Comparison of ENCODE assay signal across 1 cellular context in the genomic region with DNA sequence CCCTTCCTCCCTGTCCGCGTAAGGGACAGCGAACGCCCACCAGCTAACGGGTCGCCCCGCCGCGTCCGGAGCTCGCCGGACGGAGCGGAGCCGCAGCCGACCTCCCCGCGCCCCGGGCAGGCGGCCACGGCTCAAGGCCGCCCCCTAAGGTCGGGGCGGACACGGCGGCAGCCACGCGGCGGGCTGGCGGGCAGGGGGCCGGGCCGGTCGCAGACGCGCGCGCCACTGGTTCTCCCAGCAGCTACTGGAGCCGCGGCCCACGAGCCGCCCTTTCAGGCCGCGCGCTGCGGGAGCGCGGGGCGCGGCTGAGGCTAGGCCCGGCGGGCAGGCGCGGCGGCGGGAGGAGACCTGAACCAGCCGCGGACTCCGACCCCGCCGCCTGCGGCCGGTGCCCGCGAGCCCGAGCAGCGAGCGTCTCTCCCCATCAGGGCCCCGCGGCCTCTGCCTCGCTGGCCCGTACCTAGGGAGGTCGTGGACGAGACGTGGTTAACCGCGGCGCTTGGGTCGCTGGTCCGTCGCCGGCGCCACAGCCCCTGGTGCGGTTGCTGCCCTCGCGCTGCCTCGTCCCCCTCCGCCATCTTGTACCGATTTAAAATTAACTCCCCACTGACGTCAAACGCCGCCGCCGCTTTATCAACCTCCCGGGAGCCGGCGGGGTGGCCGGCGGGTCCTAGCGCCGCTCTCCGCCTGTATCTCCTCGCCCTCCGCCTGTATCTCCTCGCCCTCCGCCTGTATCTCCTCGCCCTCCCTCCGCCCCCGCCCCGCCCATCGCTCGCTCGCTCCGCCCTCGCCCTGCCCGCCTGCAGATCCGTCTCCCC.
TF ChIP-seq lines count a peak whose summit lies in the region.

Gene ATL2 (minus strand): TSS at position 591 of the 818 bp plus-strand sequence. CDS start 13 bp downstream, at position 578.

TF ChIP-seq in HepG2, 621 proteins besides CTCF, POLR2A, EP300 and RAD21 (continued from another document and continues in another):
- TF ChIP-seq ZFP62 (CRISPR knock-in tag; IDR thresholded peaks at IDR 0.05) = 0 out of 2 replicates have a peak, but pooled peaks have one; percentile 81
- TF ChIP-seq ZNF136 (CRISPR knock-in tag; IDR thresholded peaks at IDR 0.05; ENCODE audit: low read depth) = no peak
- TF ChIP-seq GATA4 (IDR thresholded peaks at IDR 0.05; ENCODE audit: borderline replicate concordance, low read depth) = peak; percentile 53; the same call in 1 of the 2 replicates
- no peak; the same call in 1 of the 2 replicates for TF ChIP-seq ZNF34 (CRISPR knock-in tag; IDR thresholded peaks at IDR 0.05; ENCODE audit: borderline replicate concordance)
- TF ChIP-seq ZNF101 (CRISPR knock-in tag; IDR thresholded peaks at IDR 0.05; ENCODE audit: borderline replicate concordance, low read depth) = no peak
- TF ChIP-seq ZFP36L2 (CRISPR knock-in tag; IDR thresholded peaks at IDR 0.05) = no peak
- TF ChIP-seq ZNF12 (CRISPR knock-in tag; IDR thresholded peaks at IDR 0.05) = no peak; the same call in 1 of the 2 replicates
- TF ChIP-seq ZNF232 (CRISPR knock-in tag; IDR thresholded peaks at IDR 0.05; ENCODE audit: borderline replicate concordance) = peak; percentile 67; the same call in 1 of the 2 replicates
- no peak for TF ChIP-seq ZNF598 (CRISPR knock-in tag; IDR thresholded peaks at IDR 0.05; ENCODE audit: borderline replicate concordance)
- TF ChIP-seq PRDM10 (CRISPR knock-in tag; IDR thresholded peaks at IDR 0.05; ENCODE audit: low read depth) = peak; percentile 67; the same call in 1 of the 2 replicates
- no peak; the same call in 1 of the 2 replicates for TF ChIP-seq NR0B2 (CRISPR knock-in tag; IDR thresholded peaks at IDR 0.05)
- TF ChIP-seq, protein P1, sequence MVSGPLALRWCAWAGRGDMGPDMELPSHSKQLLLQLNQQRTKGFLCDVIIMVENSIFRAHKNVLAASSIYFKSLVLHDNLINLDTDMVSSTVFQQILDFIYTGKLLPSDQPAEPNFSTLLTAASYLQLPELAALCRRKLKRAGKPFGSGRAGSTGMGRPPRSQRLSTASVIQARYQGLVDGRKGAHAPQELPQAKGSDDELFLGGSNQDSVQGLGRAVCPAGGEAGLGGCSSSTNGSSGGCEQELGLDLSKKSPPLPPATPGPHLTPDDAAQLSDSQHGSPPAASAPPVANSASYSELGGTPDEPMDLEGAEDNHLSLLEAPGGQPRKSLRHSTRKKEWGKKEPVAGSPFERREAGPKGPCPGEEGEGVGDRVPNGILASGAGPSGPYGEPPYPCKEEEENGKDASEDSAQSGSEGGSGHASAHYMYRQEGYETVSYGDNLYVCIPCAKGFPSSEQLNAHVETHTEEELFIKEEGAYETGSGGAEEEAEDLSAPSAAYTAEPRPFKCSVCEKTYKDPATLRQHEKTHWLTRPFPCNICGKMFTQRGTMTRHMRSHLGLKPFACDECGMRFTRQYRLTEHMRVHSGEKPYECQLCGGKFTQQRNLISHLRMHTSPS (CRISPR knock-in tag; IDR thresholded peaks at IDR 0.05; ENCODE audit: low read depth) = no peak
- no peak for TF ChIP-seq REXO4 (CRISPR knock-in tag; IDR thresholded peaks at IDR 0.05; ENCODE audit: borderline replicate concordance)
- TF ChIP-seq, protein P2, sequence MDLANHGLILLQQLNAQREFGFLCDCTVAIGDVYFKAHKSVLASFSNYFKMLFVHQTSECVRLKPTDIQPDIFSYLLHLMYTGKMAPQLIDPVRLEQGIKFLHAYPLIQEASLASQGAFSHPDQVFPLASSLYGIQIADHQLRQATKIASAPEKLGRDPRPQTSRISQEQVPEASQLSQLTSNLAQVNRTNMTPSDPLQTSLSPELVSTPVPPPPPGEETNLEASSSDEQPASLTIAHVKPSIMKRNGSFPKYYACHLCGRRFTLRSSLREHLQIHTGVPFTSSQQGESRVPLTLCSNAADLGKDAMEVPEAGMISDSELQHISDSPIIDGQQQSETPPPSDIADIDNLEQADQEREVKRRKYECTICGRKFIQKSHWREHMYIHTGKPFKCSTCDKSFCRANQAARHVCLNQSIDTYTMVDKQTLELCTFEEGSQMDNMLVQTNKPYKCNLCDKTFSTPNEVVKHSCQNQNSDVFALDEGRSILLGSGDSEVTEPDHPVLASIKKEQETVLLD (CRISPR knock-in tag; IDR thresholded peaks at IDR 0.05; ENCODE audit: low read depth) = no peak; the same call in 1 of the 2 replicates
- TF ChIP-seq SCMH1 (CRISPR knock-in tag; IDR thresholded peaks at IDR 0.05; ENCODE audit: borderline replicate concordance) = no peak
- no peak for TF ChIP-seq ZNF569 (CRISPR knock-in tag; IDR thresholded peaks at IDR 0.05; ENCODE audit: borderline replicate concordance)
- TF ChIP-seq ZNF670 (CRISPR knock-in tag; IDR thresholded peaks at IDR 0.05; ENCODE audit: borderline replicate concordance) = peak; percentile 66; the same call in 1 of the 2 replicates
- TF ChIP-seq MTERF4 (CRISPR knock-in tag; IDR thresholded peaks at IDR 0.05) = no peak
- no peak for TF ChIP-seq TRIM24 (CRISPR knock-in tag; IDR thresholded peaks at IDR 0.05)
- 0 out of 2 replicates have a peak, but pooled peaks have one; percentile 34 for TF ChIP-seq IRF2 (CRISPR knock-in tag; IDR thresholded peaks at IDR 0.05)
- no peak for TF ChIP-seq SNRNP70 (IDR thresholded peaks at IDR 0.05; ENCODE audit: low read depth, low read length)
- no peak for TF ChIP-seq ZNF678 (CRISPR knock-in tag; IDR thresholded peaks at IDR 0.05)
- TF ChIP-seq PCBP1 (IDR thresholded peaks at IDR 0.05; ENCODE audit: borderline replicate concordance, low read depth, low read length) = peak; percentile 92
- peak; percentile 76 for TF ChIP-seq ARID5B (CRISPR knock-in tag; IDR thresholded peaks at IDR 0.05)
- 0 out of 2 replicates have a peak, but pooled peaks have one; percentile 64 for TF ChIP-seq MYNN (CRISPR knock-in tag; IDR thresholded peaks at IDR 0.05; ENCODE audit: low read depth)
- peak; percentile 74 for TF ChIP-seq CCDC6 (CRISPR knock-in tag; IDR thresholded peaks at IDR 0.05)
- 0 out of 2 replicates have a peak, but pooled peaks have one; percentile 17 for TF ChIP-seq NFYC (CRISPR knock-in tag; IDR thresholded peaks at IDR 0.05)
- TF ChIP-seq KAT8 (CRISPR knock-in tag; IDR thresholded peaks at IDR 0.05) = peak; percentile 90
- peak; percentile 85 for TF ChIP-seq KMT2B (CRISPR knock-in tag; IDR thresholded peaks at IDR 0.05)
- TF ChIP-seq CC2D1A (CRISPR knock-in tag; IDR thresholded peaks at IDR 0.05) = no peak
- no peak for TF ChIP-seq BATF2 (CRISPR knock-in tag; IDR thresholded peaks at IDR 0.05)
- peak; percentile 71; the same call in 1 of the 2 replicates for TF ChIP-seq BRD4 (CRISPR knock-in tag; IDR thresholded peaks at IDR 0.05)
- no peak for TF ChIP-seq NPAS2 (CRISPR knock-in tag; IDR thresholded peaks at IDR 0.05; ENCODE audit: borderline replicate concordance)
- 0 out of 2 replicates have a peak, but pooled peaks have one; percentile 8 for TF ChIP-seq MNT (IDR thresholded peaks at IDR 0.05)
- TF ChIP-seq, protein P3, sequence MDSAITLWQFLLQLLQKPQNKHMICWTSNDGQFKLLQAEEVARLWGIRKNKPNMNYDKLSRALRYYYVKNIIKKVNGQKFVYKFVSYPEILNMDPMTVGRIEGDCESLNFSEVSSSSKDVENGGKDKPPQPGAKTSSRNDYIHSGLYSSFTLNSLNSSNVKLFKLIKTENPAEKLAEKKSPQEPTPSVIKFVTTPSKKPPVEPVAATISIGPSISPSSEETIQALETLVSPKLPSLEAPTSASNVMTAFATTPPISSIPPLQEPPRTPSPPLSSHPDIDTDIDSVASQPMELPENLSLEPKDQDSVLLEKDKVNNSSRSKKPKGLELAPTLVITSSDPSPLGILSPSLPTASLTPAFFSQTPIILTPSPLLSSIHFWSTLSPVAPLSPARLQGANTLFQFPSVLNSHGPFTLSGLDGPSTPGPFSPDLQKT (CRISPR knock-in tag; IDR thresholded peaks at IDR 0.05; ENCODE audit: borderline replicate concordance) = no peak
- TF ChIP-seq, protein P4, sequence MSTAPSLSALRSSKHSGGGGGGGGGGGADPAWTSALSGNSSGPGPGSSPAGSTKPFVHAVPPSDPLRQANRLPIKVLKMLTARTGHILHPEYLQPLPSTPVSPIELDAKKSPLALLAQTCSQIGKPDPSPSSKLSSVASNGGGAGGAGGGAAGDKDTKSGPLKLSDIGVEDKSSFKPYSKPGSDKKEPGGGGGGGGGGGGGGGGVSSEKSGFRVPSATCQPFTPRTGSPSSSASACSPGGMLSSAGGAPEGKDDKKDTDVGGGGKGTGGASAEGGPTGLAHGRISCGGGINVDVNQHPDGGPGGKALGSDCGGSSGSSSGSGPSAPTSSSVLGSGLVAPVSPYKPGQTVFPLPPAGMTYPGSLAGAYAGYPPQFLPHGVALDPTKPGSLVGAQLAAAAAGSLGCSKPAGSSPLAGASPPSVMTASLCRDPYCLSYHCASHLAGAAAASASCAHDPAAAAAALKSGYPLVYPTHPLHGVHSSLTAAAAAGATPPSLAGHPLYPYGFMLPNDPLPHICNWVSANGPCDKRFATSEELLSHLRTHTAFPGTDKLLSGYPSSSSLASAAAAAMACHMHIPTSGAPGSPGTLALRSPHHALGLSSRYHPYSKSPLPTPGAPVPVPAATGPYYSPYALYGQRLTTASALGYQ (CRISPR knock-in tag; IDR thresholded peaks at IDR 0.05) = no peak
- peak; percentile 82 for TF ChIP-seq PHF8 (CRISPR knock-in tag; IDR thresholded peaks at IDR 0.05)
